ENCODE assay signal across 9 cellular contexts in genomic region chr10:37381271-37381670, GRCh38.
"Had no signal": no experiment of that assay in that cellular context is flagged by ENCODE, and none has a peak within 500 bp of the region (broad histone marks: within the 10 kb centered on the region; RNA-seq: fewer than 3 reads in every experiment).

No MANE protein-coding gene starts in this region.

- H3K4me3 ChIP-seq: GM23248, HAP-1 had no signal

- H3K9me3 ChIP-seq: HAP-1 had no signal

- H3K4me1 ChIP-seq: HAP-1 had no signal

- H3K4me1 Mint-ChIP-seq: IgD-negative memory B cell had no signal

- DNase-seq: GM23248, GOT3, H7, HFFc6 had no signal

- H3K4me3 Mint-ChIP-seq: HFFc6, IgD-negative memory B cell had no signal

- H3K27ac ChIP-seq: GM23248, HL-60 had no signal

- H3K27ac Mint-ChIP-seq: HFFc6, IgD-negative memory B cell had no signal

- H3K36me3 ChIP-seq: HAP-1 had no signal

- H3K27me3 Mint-ChIP-seq: IgD-negative memory B cell had no signal

- ATAC-seq: HCT116, HepG2 had no signal
